ENCODE assay signal across 9 cellular contexts in genomic region chr9:130995399-130995941, GRCh38. TPM values are rescaled to one million over a fixed set of nuclear protein-coding genes. Genes with fewer than 3 reads are reported as not detected.
DNase-seq lines count a peak whose midpoint lies in the region; ATAC-seq and TF ChIP-seq lines count a peak whose summit lies in the region.
"Had no signal": no experiment of that assay in that cellular context is flagged by ENCODE, and none has a peak within 500 bp of the region (broad histone marks: within the 10 kb centered on the region; RNA-seq: fewer than 3 reads in every experiment).

No MANE protein-coding gene starts in this region.

- ATAC-seq in upper lobe of right lung (peak; percentile 60), HG03571 (IDR thresholded peaks at IDR 0.05; ENCODE audit: unreplicated experiment) (no peak), HG02798 (IDR thresholded peaks at IDR 0.05; ENCODE audit: poor library complexity, unreplicated experiment) (no peak)
- ATAC-seq: gastrocnemius medialis had no signal

- TF ChIP-seq CTCF in MCF 10A (IDR thresholded peaks at IDR 0.05; ENCODE audit: unreplicated experiment) (no peak), breast epithelium (IDR thresholded peaks at IDR 0.05) (no peak), upper lobe of right lung (IDR thresholded peaks at IDR 0.05) (no peak)

- H3K27me3 Mint-ChIP-seq in MCF 10A (ENCODE audit: insufficient read depth, unreplicated experiment) = peaks cover 17% of the 10 kb centered on the region
- peaks cover 11% of the 10 kb centered on the region for H3K27me3 Mint-ChIP-seq in activated CD4-positive, alpha-beta memory T cell treated with anti-CD3 and anti-CD28 coated beads for 36 hours

- H3K4me3 ChIP-seq in breast epithelium (no peak overlapping the region), upper lobe of right lung (no peak overlapping the region)
- H3K4me3 ChIP-seq: gastrocnemius medialis had no signal

- DNase-seq in MCF 10A (ENCODE audit: unreplicated experiment) = peak; percentile 11
- DNase-seq in breast epithelium (ENCODE audit: low spot score in 2 of 2) = no peak
- peak; percentile 63 for DNase-seq in SK-N-DZ (ENCODE audit: low spot score)
- DNase-seq in globus pallidus (ENCODE audit: low spot score) = peak; percentile 29
- DNase-seq in upper lobe of right lung = no peak
- DNase-seq in activated CD4-positive, alpha-beta memory T cell treated with anti-CD3 and anti-CD28 coated beads for 36 hours = no peak

- no peaks in the 10 kb centered on the region for H3K36me3 Mint-ChIP-seq in MCF 10A (ENCODE audit: insufficient read depth, unreplicated experiment)
- no peaks in the 10 kb centered on the region for H3K36me3 Mint-ChIP-seq in activated CD4-positive, alpha-beta memory T cell treated with anti-CD3 and anti-CD28 coated beads for 36 hours

- POLR2A ChIA-PET in MCF 10A (lab: Yijun Ruan, JAX) = no interaction called here
- POLR2A ChIA-PET in activated CD4-positive, alpha-beta memory T cell treated with anti-CD3 and anti-CD28 coated beads for 36 hours (lab: Charles Lee) = no interaction called here

- no TSS peak for BruUV-seq in MCF 10A (replicated peaks; lab: Mats Ljungman, UMichigan)

- peaks cover 18% of the 10 kb centered on the region for H3K4me1 Mint-ChIP-seq in MCF 10A (ENCODE audit: insufficient read depth, unreplicated experiment)
- no peaks in the 10 kb centered on the region for H3K4me1 Mint-ChIP-seq in activated CD4-positive, alpha-beta memory T cell treated with anti-CD3 and anti-CD28 coated beads for 36 hours (ENCODE audit: low read depth)

- no peaks in the 10 kb centered on the region for H3K9me3 Mint-ChIP-seq in MCF 10A (ENCODE audit: unreplicated experiment)
- no peaks in the 10 kb centered on the region for H3K9me3 Mint-ChIP-seq in activated CD4-positive, alpha-beta memory T cell treated with anti-CD3 and anti-CD28 coated beads for 36 hours

- H3K27me3 ChIP-seq in breast epithelium (peaks cover 0 to 10% of the 10 kb centered on the region in 2 donors), upper lobe of right lung (peaks cover 24% of the 10 kb centered on the region)

- CTCF ChIA-PET in MCF 10A (lab: Yijun Ruan, JAX) = interaction anchor here (0.5 to 1.9 kb wide), 3 partner anchors 51 to 235 kb away, joined by 3 to 5 read pairs (median 5); no protein-coding TSS in a partner anchor
- CTCF ChIA-PET in activated CD4-positive, alpha-beta memory T cell treated with anti-CD3 and anti-CD28 coated beads for 36 hours (lab: Charles Lee) = no interaction called here

- intact Hi-C loops in MCF 10A (cut with micrococcal nuclease) = loop anchor here (5.0 kb wide), 2 partner anchors 223 to 288 kb away; no protein-coding TSS in a partner anchor
- intact Hi-C loops in breast epithelium (cut with DNase I; ENCODE audit: low total_unique reads) = no loop called here
- intact Hi-C loops in upper lobe of right lung (cut with DNase I) = no loop called here
- intact Hi-C loops in activated CD4-positive, alpha-beta memory T cell treated with anti-CD3 and anti-CD28 coated beads for 36 hours (cut with micrococcal nuclease) = no loop called here

- no peak overlapping the region for H3K4me3 Mint-ChIP-seq in MCF 10A (ENCODE audit: unreplicated experiment)
- H3K4me3 Mint-ChIP-seq in activated CD4-positive, alpha-beta memory T cell treated with anti-CD3 and anti-CD28 coated beads for 36 hours = no peak overlapping the region

- no peak overlapping the region for H3K27ac Mint-ChIP-seq in MCF 10A (ENCODE audit: low read depth, unreplicated experiment)
- no peak overlapping the region for H3K27ac Mint-ChIP-seq in activated CD4-positive, alpha-beta memory T cell treated with anti-CD3 and anti-CD28 coated beads for 36 hours

- H3K4me1 ChIP-seq in breast epithelium (no peaks in the 10 kb centered on the region), upper lobe of right lung (no peaks in the 10 kb centered on the region)
- H3K4me1 ChIP-seq: gastrocnemius medialis had no signal

- H3K27ac ChIP-seq in breast epithelium = no peak overlapping the region
- H3K27ac ChIP-seq in upper lobe of right lung = no peak overlapping the region
- H3K27ac ChIP-seq: gastrocnemius medialis had no signal

- H3K36me3 ChIP-seq in breast epithelium (no peaks in the 10 kb centered on the region), upper lobe of right lung (no peaks in the 10 kb centered on the region)
- H3K36me3 ChIP-seq: gastrocnemius medialis had no signal

- no peaks in the 10 kb centered on the region for H3K9me3 ChIP-seq in breast epithelium
- H3K9me3 ChIP-seq in upper lobe of right lung = no peaks in the 10 kb centered on the region
- H3K9me3 ChIP-seq: gastrocnemius medialis had no signal

- no peak for TF ChIP-seq POLR2A in breast epithelium (IDR thresholded peaks at IDR 0.05)

RNA-seq across cellular contexts. Expression of gene LAMC3, which starts 13.5 kb away (rescaled TPM):
- not detected in 2 replicates for total RNA-seq in MCF 10A (2022)
- 1 to 10 TPM; 2.1 to 8.5 (median 7.8) TPM for total RNA-seq in breast epithelium
- 0.50 and 0.74 TPM in 2 replicates for polyA plus RNA-seq in SK-N-DZ (2014; cell fraction: cytosol; rRNA removed)
- polyA plus RNA-seq in SK-N-DZ (2014; cell fraction: nucleus; rRNA removed) = 0.31 TPM in 1 of 2 replicates, not detected in the other
- 28.5 TPM for total RNA-seq in upper lobe of right lung
- total RNA-seq in activated CD4-positive, alpha-beta memory T cell treated with anti-CD3 and anti-CD28 coated beads for 36 hours = under 1 TPM; 0.12 to 0.34 TPM

RNA-seq across cellular contexts. Expression of gene FIBCD1, which starts 56.4 kb away (rescaled TPM):
- total RNA-seq in MCF 10A (2022) (1.6 and 2.8 TPM in 2 replicates), breast epithelium (under 1 TPM in 2 of 3 donors, not detected in 1; 0.16 to 0.44 TPM), upper lobe of right lung (2.7 TPM)
- not detected in 2 replicates for polyA plus RNA-seq in SK-N-DZ (2014; cell fraction: cytosol; rRNA removed)
- 0.83 TPM in 1 of 2 replicates, not detected in the other for polyA plus RNA-seq in SK-N-DZ (2014; cell fraction: nucleus; rRNA removed)
- not detected for total RNA-seq in activated CD4-positive, alpha-beta memory T cell treated with anti-CD3 and anti-CD28 coated beads for 36 hours
- total RNA-seq: gastrocnemius medialis had no signal

Comparison
In these comparisons a context has a peak if more than half of its experiments do, and no peak if none do; other contexts are left out.
1. DNase-seq: peak in MCF 10A (single experiment), SK-N-DZ (single experiment) and globus pallidus (single experiment); none in breast epithelium (0 of 2), upper lobe of right lung (single experiment) and activated CD4-positive, alpha-beta memory T cell treated with anti-CD3 and anti-CD28 coated beads for 36 hours (single experiment).